1 cellular context compared by ENCODE assay signal in the genomic region with DNA sequence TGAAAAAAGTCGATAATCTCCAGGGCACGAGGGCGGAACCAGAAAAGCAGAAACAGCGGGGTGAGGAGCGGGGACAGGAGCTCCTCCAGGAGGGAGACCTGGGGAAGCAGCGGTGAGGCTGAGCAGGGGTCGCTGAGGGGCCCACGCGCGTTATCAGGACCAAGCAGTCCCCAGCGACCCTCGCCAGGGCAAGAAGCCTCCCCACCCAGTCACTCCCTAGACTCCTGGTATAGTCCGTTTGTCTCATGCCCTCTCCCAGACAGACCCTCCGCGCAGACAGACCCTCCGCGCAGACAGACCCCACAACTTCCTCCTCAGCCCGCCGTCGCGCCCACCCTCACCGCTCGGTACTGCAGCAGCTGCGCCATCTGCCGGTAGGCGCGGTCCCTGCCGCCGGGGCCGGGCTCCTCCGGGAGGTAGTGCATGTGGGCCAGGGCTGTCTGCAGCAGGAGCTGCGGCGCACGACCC.
TF ChIP-seq lines count a peak whose summit lies in the region.

No MANE protein-coding gene starts in this region.

TF ChIP-seq in WTC11, 78 proteins besides CTCF, POLR2A, EP300 and RAD21 (continued from another document):
- TF ChIP-seq, protein P1, sequence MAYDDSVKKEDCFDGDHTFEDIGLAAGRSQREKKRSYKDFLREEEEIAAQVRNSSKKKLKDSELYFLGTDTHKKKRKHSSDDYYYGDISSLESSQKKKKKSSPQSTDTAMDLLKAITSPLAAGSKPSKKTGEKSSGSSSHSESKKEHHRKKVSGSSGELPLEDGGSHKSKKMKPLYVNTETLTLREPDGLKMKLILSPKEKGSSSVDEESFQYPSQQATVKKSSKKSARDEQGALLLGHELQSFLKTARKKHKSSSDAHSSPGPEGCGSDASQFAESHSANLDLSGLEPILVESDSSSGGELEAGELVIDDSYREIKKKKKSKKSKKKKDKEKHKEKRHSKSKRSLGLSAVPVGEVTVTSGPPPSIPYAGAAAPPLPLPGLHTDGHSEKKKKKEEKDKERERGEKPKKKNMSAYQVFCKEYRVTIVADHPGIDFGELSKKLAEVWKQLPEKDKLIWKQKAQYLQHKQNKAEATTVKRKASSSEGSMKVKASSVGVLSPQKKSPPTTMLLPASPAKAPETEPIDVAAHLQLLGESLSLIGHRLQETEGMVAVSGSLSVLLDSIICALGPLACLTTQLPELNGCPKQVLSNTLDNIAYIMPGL (CRISPR knock-in tag; IDR thresholded peaks at IDR 0.05): peak; percentile 88
